ENCODE assay signal across 13 cellular contexts in genomic region chr5:1001406-1002270, GRCh38. TPM values are rescaled to one million over a fixed set of nuclear protein-coding genes. Genes with fewer than 3 reads are reported as not detected.
A peak's percentile ranks its signal among the peaks of the same experiment; 100 is the strongest.
DNase-seq lines count a peak whose midpoint lies in the region; ATAC-seq and TF ChIP-seq lines count a peak whose summit lies in the region.
"Had no signal": no experiment of that assay in that cellular context is flagged by ENCODE, and none has a peak within 500 bp of the region (broad histone marks: within the 10 kb centered on the region; RNA-seq: fewer than 3 reads in every experiment).

No MANE protein-coding gene starts in this region.

- H3K36me3 ChIP-seq in BLaER1 (no peaks in the 10 kb centered on the region), DND-41 (ENCODE audit: insufficient read depth, low read length) (no peaks in the 10 kb centered on the region), osteoblast (ENCODE audit: insufficient read depth, low read length) (no peaks in the 10 kb centered on the region), Karpas-422 (ENCODE audit: insufficient read depth, low read length) (no peaks in the 10 kb centered on the region)
- H3K36me3 ChIP-seq: uterus had no signal

- H2AFZ ChIP-seq in DND-41 (ENCODE audit: low read depth, low read length) = no peak overlapping the region
- peak overlapping the region; percentile 20 for H2AFZ ChIP-seq in osteoblast (ENCODE audit: low read length)
- no peak overlapping the region for H2AFZ ChIP-seq in Karpas-422 (ENCODE audit: low read length)

- ATAC-seq in DND-41 (ENCODE audit: insufficient read depth, low read depth) = no peak
- ATAC-seq: body of pancreas, foreskin keratinocyte had no signal

- peak overlapping the region; percentile 100 for H3K4me2 ChIP-seq in BLaER1
- H3K4me2 ChIP-seq in DND-41 (ENCODE audit: insufficient read depth, low read length) = no peak overlapping the region
- H3K4me2 ChIP-seq in osteoblast (ENCODE audit: insufficient read depth, low read length) = no peak overlapping the region
- H3K4me2 ChIP-seq in Karpas-422 (ENCODE audit: low read depth, low read length, poor library complexity, severe bottlenecking) = no peak overlapping the region

- H3K4me1 ChIP-seq in BLaER1 (peaks cover 81% of the 10 kb centered on the region), DND-41 (ENCODE audit: insufficient read depth, low read length) (peaks cover 27% of the 10 kb centered on the region), osteoblast (ENCODE audit: insufficient read depth, low read length) (no peaks in the 10 kb centered on the region), Karpas-422 (ENCODE audit: low read length) (peaks cover 7% of the 10 kb centered on the region; the same call in 1 of the 2 replicates)
- H3K4me1 ChIP-seq: foreskin keratinocyte, uterus had no signal

- H3K27me3 Mint-ChIP-seq in chondrocyte (ENCODE audit: low read depth) = peaks cover 66% of the 10 kb centered on the region

- TF ChIP-seq CTCF in DND-41 (IDR thresholded peaks at IDR 0.05; ENCODE audit: borderline replicate concordance, extremely low read depth, low read length, poor library complexity, severe bottlenecking) (no peak), chondrocyte (IDR thresholded peaks at IDR 0.05) (no peak), osteoblast (IDR thresholded peaks at IDR 0.05; ENCODE audit: extremely low read depth, low read depth, low read length) (no peak)

- H3K9me3 Mint-ChIP-seq in chondrocyte (ENCODE audit: low read depth) = no peaks in the 10 kb centered on the region
- H3K9me3 Mint-ChIP-seq: activated B cell treated with CpG ODN at 0.5 μM for 24 hours had no signal

- no peak overlapping the region for H3K27ac Mint-ChIP-seq in chondrocyte (ENCODE audit: unreplicated experiment)

- H3K27me3 ChIP-seq in BLaER1 (peaks cover 33% of the 10 kb centered on the region), DND-41 (ENCODE audit: insufficient read depth, low read length, poor library complexity) (peaks cover 20% of the 10 kb centered on the region), osteoblast (ENCODE audit: insufficient read depth, low read length) (peaks cover 52% of the 10 kb centered on the region), Karpas-422 (ENCODE audit: low read length) (no peaks in the 10 kb centered on the region)
- H3K27me3 ChIP-seq: body of pancreas, uterus had no signal

- peaks cover 18% of the 10 kb centered on the region for H3K4me1 Mint-ChIP-seq in chondrocyte (ENCODE audit: low read depth)

- H3K4me3 ChIP-seq in BLaER1 (no peak overlapping the region), DND-41 (ENCODE audit: low read depth in 1 of 2, low read length in 2 of 2) (no peak overlapping the region), osteoblast (ENCODE audit: insufficient read depth, low read length) (no peak overlapping the region), Karpas-422 (ENCODE audit: low read length) (no peak overlapping the region)
- H3K4me3 ChIP-seq: body of pancreas, uterus had no signal

- H4K20me1 ChIP-seq in BLaER1 = no peaks in the 10 kb centered on the region
- H4K20me1 ChIP-seq in DND-41 (ENCODE audit: insufficient read depth, low read length) = no peaks in the 10 kb centered on the region
- no peaks in the 10 kb centered on the region for H4K20me1 ChIP-seq in osteoblast (ENCODE audit: insufficient read depth, low read length)
- no peaks in the 10 kb centered on the region for H4K20me1 ChIP-seq in Karpas-422 (ENCODE audit: insufficient read depth, low read depth, low read length)

- H3K9ac ChIP-seq in BLaER1 = no peak overlapping the region
- H3K9ac ChIP-seq in DND-41 (ENCODE audit: low read depth, low read length) = no peak overlapping the region
- no peak overlapping the region for H3K9ac ChIP-seq in Karpas-422 (ENCODE audit: low read length)

- no peaks in the 10 kb centered on the region for H3K9me3 ChIP-seq in BLaER1
- H3K9me3 ChIP-seq in DND-41 (ENCODE audit: insufficient read depth, low read length, severe bottlenecking) = no peaks in the 10 kb centered on the region
- H3K9me3 ChIP-seq in osteoblast (ENCODE audit: low read depth, low read length) = no peaks in the 10 kb centered on the region
- H3K9me3 ChIP-seq in Karpas-422 (ENCODE audit: low read length) = no peaks in the 10 kb centered on the region
- H3K9me3 ChIP-seq: body of pancreas, uterus had no signal

- no peaks in the 10 kb centered on the region for H3K36me3 Mint-ChIP-seq in chondrocyte (ENCODE audit: low read depth)

- DNase-seq in DND-41 (peak; percentile 3), chondrocyte (ENCODE audit: low spot score) (peak; percentile 48), osteoblast (ENCODE audit: insufficient read length, low spot score, missing footprints) (peak; percentile 78), germinal center (ENCODE audit: low spot score) (no peak), Karpas-422 (no peak), SW480 (ENCODE audit: low spot score) (no peak)
- DNase-seq: activated B cell treated with CpG ODN at 0.5 μM for 24 hours, DMS79 treated with DMSO at 0.1 percent for 48 hours, foreskin keratinocyte had no signal

- H3K9me2 ChIP-seq in Karpas-422 (replicated peaks; ENCODE audit: insufficient read depth, low read length) = no peaks in the 10 kb centered on the region

- no peak overlapping the region for H3K4me3 Mint-ChIP-seq in chondrocyte (ENCODE audit: unreplicated experiment)
- H3K4me3 Mint-ChIP-seq: activated B cell treated with CpG ODN at 0.5 μM for 24 hours had no signal

- no peak overlapping the region for H3K27ac ChIP-seq in BLaER1
- no peak overlapping the region for H3K27ac ChIP-seq in DND-41 (ENCODE audit: low read length)
- H3K27ac ChIP-seq in osteoblast (ENCODE audit: low read depth, low read length) = no peak overlapping the region
- no peak overlapping the region for H3K27ac ChIP-seq in Karpas-422 (ENCODE audit: low read length)
- H3K27ac ChIP-seq: body of pancreas, C4-2B, foreskin keratinocyte, uterus had no signal

- H3K79me2 ChIP-seq in DND-41 (ENCODE audit: insufficient read depth, low read length) (no peaks in the 10 kb centered on the region), osteoblast (ENCODE audit: insufficient read depth, low read length) (no peaks in the 10 kb centered on the region), Karpas-422 (ENCODE audit: low read length) (no peaks in the 10 kb centered on the region)

RNA-seq across cellular contexts. Expression of gene NKD2, which starts 7.0 kb away (rescaled TPM):
- total RNA-seq in chondrocyte (not detected in 3 replicates), osteoblast (under 0.01 TPM in 1 of 2 replicates, not detected in the other)
- total RNA-seq in Karpas-422 (2014; rRNA removed; shearing (Covaris generic); ENCODE audit: low replicate concordance) = not detected in 2 replicates

Comparison
In these comparisons a context has a peak if more than half of its experiments do, and no peak if none do; other contexts are left out.
1. DNase-seq: peak in DND-41 (single experiment), chondrocyte (single experiment) and osteoblast (single experiment); none in germinal center (single experiment), Karpas-422 (single experiment) and SW480 (single experiment).